ENCODE assay signal across 36 cellular contexts in the genomic region with DNA sequence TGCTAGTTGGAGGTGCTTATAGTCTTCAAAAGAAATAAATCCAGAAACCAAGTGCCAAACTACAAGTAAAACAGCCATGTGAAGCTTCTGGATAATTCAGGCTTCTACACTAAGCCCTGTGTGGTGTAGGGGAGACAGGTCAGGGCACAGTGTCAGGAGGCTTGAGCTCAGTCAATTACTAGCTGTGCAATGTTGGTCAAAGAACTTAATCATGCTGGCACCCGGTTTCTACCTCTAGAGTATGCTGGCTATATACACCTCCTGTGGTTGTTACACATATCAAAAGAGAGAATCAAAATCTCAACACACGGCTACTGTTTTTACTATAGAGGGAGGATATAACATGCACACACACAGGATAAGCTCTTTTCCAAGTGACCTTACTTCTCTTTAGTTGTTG.
"Had no signal": no experiment of that assay in that cellular context is flagged by ENCODE, and none has a peak within 500 bp of the region (broad histone marks: within the 10 kb centered on the region; RNA-seq: fewer than 3 reads in every experiment).

No MANE protein-coding gene starts in this region.

- H3K4me3 ChIP-seq: MG63 had no signal

- H3K9me3 ChIP-seq: MG63 had no signal

- H3K27me3 ChIP-seq: MG63 had no signal

- DNase-seq: Karpas-422, Kasumi-1, MG63, MM.1S, MV-4-11, NCI-H1048, NCI-H1092, NCI-H1092 treated with DMSO at 0.1 percent for 48 hours, NCI-H1105, NCI-H1105 treated with DMSO at 0.1 percent for 48 hours, NCI-H1417, NCI-H1417 treated with DMSO at 0.1 percent for 48 hours, NCI-H1436, NCI-H1436 treated with DMSO at 0.1 percent for 48 hours, NCI-H146, NCI-H1694, NCI-H1694 treated with DMSO at 0.1 percent for 48 hours, NCI-H187, NCI-H187 treated with DMSO at 0.1 percent for 48 hours, NCI-H1930, NCI-H2029, NCI-H2029 treated with DMSO at 0.1 percent for 48 hours, NCI-H2081, NCI-H2081 treated with DMSO at 0.1 percent for 48 hours, NCI-H2107, NCI-H2171, NCI-H2171 treated with DMSO at 0.1 percent for 48 hours, NCI-H2227 treated with DMSO at 0.1 percent for 48 hours, NCI-H226, NCI-H345, NCI-H446, NCI-H446 treated with DMSO at 0.1 percent for 48 hours, NCI-H510A, NCI-H510A treated with DMSO at 0.1 percent for 48 hours, NCI-H524, NCI-H524 treated with DMSO at 0.1 percent for 48 hours had no signal

- H3K36me3 ChIP-seq: MG63 had no signal
